In genomic region chr13:65656740-65657329, GRCh38 we compare ENCODE assay signal across 8 cellular contexts.
DNase-seq lines count a peak whose midpoint lies in the region; TF ChIP-seq lines count a peak whose summit lies in the region.

No MANE protein-coding gene starts in this region.

- H3K4ac ChIP-seq in mesenchymal stem cell (ENCODE audit: low read depth in 1 of 2, low read length in 2 of 2) = no peak overlapping the region

- H3K23ac ChIP-seq in mesenchymal stem cell (ENCODE audit: low read length in 2 of 2) = no peak overlapping the region

- no peak overlapping the region for H2BK5ac ChIP-seq in mesenchymal stem cell (ENCODE audit: low read depth, low read length, poor library complexity, severe bottlenecking)

- POLR2A ChIA-PET in CD8-positive, alpha-beta memory T cell (lab: Charles Lee) = no interaction called here

- H3K36me3 ChIP-seq in MM.1S (replicated peaks; ENCODE audit: insufficient read depth, low read length) = no peaks in the 10 kb centered on the region
- H3K36me3 ChIP-seq in mesenchymal stem cell (ENCODE audit: control insufficient read depth in 1 of 2, insufficient read depth in 2 of 2, low read depth in 1 of 2, low read length in 2 of 2) = no peaks in the 10 kb centered on the region
- no peaks in the 10 kb centered on the region for H3K36me3 ChIP-seq in CD8-positive, alpha-beta memory T cell (ENCODE audit: insufficient read depth, low read length)

- no peak overlapping the region for H2AK5ac ChIP-seq in mesenchymal stem cell (ENCODE audit: low read length, severe bottlenecking)

- no peaks in the 10 kb centered on the region for H3K79me1 ChIP-seq in mesenchymal stem cell (replicated peaks; ENCODE audit: low read length, poor library complexity, severe bottlenecking)

- H3K4me3 ChIP-seq in MM.1S (ENCODE audit: low read length) (no peak overlapping the region), mesenchymal stem cell (ENCODE audit: insufficient read depth in 1 of 2, low read depth in 1 of 2, low read length in 2 of 2) (no peak overlapping the region)
- H3K4me3 ChIP-seq in CD8-positive, alpha-beta memory T cell (ENCODE audit: low read length) = no peak overlapping the region

- H3K9me2 ChIP-seq in MM.1S (replicated peaks; ENCODE audit: insufficient read depth, low read length) = no peaks in the 10 kb centered on the region

- H2BK15ac ChIP-seq in mesenchymal stem cell (ENCODE audit: low read depth, poor library complexity, severe bottlenecking) = no peak overlapping the region

- no peak overlapping the region for H4K8ac ChIP-seq in mesenchymal stem cell (ENCODE audit: low read length)

- H3K9me3 ChIP-seq in MM.1S (replicated peaks; ENCODE audit: insufficient read depth, low read length) (no peaks in the 10 kb centered on the region), mesenchymal stem cell (ENCODE audit: control insufficient read depth, low read length) (no peaks in the 10 kb centered on the region)
- no peaks in the 10 kb centered on the region for H3K9me3 ChIP-seq in CD8-positive, alpha-beta memory T cell (ENCODE audit: low read length)

- WGBS in mesenchymal stem cell = no CpG with 5 or more reads among the region's 1 CpG

- CTCF ChIA-PET in CD8-positive, alpha-beta memory T cell (lab: Charles Lee) = no interaction called here

- DNase-seq in DMS153 treated with DMSO at 0.1 percent for 48 hours (lab: John Stamatoyannopoulos, UW; ENCODE audit: unreplicated experiment) = peak; percentile 16
- no peak for DNase-seq in MM.1S
- peak; percentile 25 for DNase-seq in mesenchymal stem cell
- DNase-seq in activated naive CD8-positive, alpha-beta T cell treated with anti-CD3 and anti-CD28 coated beads for 36 hours = no peak
- DNase-seq in NCI-H2196 (lab: John Stamatoyannopoulos, UW; ENCODE audit: unreplicated experiment) = no peak
- DNase-seq in anterior cingulate cortex (lab: John Stamatoyannopoulos, UW) = no peak
- no peak for DNase-seq in CD8-positive, alpha-beta memory T cell

- H3K4me1 ChIP-seq in MM.1S (ENCODE audit: low read length) = peaks cover 15% of the 10 kb centered on the region; the same call in 1 of the 2 replicates
- H3K4me1 ChIP-seq in mesenchymal stem cell (ENCODE audit: control insufficient read depth, insufficient read depth, low read depth, low read length) = no peaks in the 10 kb centered on the region
- no peaks in the 10 kb centered on the region for H3K4me1 ChIP-seq in CD8-positive, alpha-beta memory T cell (ENCODE audit: insufficient read depth, low read length)

- H3K27ac ChIP-seq in MM.1S (ENCODE audit: low read length) = no peak overlapping the region
- no peak overlapping the region for H3K27ac ChIP-seq in mesenchymal stem cell (ENCODE audit: low read length, poor library complexity, severe bottlenecking)
- no peak overlapping the region for H3K27ac ChIP-seq in CD8-positive, alpha-beta memory T cell (ENCODE audit: low read depth, low read length)

- no peak overlapping the region for H3K9ac ChIP-seq in MM.1S (ENCODE audit: low read length)
- H3K9ac ChIP-seq in mesenchymal stem cell (ENCODE audit: low read length) = no peak overlapping the region

- H4K91ac ChIP-seq in mesenchymal stem cell (ENCODE audit: low read length) = no peak overlapping the region

- no peak overlapping the region for H2BK12ac ChIP-seq in mesenchymal stem cell (ENCODE audit: low read length in 2 of 2)

- no peaks in the 10 kb centered on the region for H4K20me1 ChIP-seq in MM.1S (ENCODE audit: insufficient read depth, low read length)

- no peaks in the 10 kb centered on the region for H3K79me2 ChIP-seq in MM.1S (ENCODE audit: low read length)

- H3K36me3 Mint-ChIP-seq in brain = no peaks in the 10 kb centered on the region
- no peaks in the 10 kb centered on the region for H3K36me3 Mint-ChIP-seq in activated naive CD8-positive, alpha-beta T cell treated with anti-CD3 and anti-CD28 coated beads for 36 hours
- H3K36me3 Mint-ChIP-seq in CD8-positive, alpha-beta memory T cell = no peaks in the 10 kb centered on the region

- no peak overlapping the region for H3K14ac ChIP-seq in mesenchymal stem cell (ENCODE audit: low read length in 2 of 2)

- no peaks in the 10 kb centered on the region for H3K27me3 ChIP-seq in MM.1S (replicated peaks; ENCODE audit: insufficient read depth, low read length)
- H3K27me3 ChIP-seq in mesenchymal stem cell (ENCODE audit: control insufficient read depth in 1 of 2, insufficient read depth in 1 of 2, low read length in 2 of 2) = no peaks in the 10 kb centered on the region
- no peaks in the 10 kb centered on the region for H3K27me3 ChIP-seq in CD8-positive, alpha-beta memory T cell (ENCODE audit: insufficient read depth, low read length, poor library complexity, severe bottlenecking)

- peaks cover 3% of the 10 kb centered on the region for H3K27me3 Mint-ChIP-seq in brain
- no peaks in the 10 kb centered on the region for H3K27me3 Mint-ChIP-seq in activated naive CD8-positive, alpha-beta T cell treated with anti-CD3 and anti-CD28 coated beads for 36 hours
- H3K27me3 Mint-ChIP-seq in CD8-positive, alpha-beta memory T cell = no peaks in the 10 kb centered on the region

- H3K18ac ChIP-seq in mesenchymal stem cell (ENCODE audit: low read depth in 1 of 2, low read length in 2 of 2) = no peak overlapping the region

- no peak overlapping the region for H2AFZ ChIP-seq in MM.1S (ENCODE audit: low read length)
- no peak overlapping the region for H2AFZ ChIP-seq in mesenchymal stem cell (ENCODE audit: low read depth, low read length)

- no peaks in the 10 kb centered on the region for H3F3A ChIP-seq in MM.1S (ENCODE audit: insufficient read depth, low read length)

- no peak overlapping the region for H2BK120ac ChIP-seq in mesenchymal stem cell (ENCODE audit: low read depth, low read length)

- no peaks in the 10 kb centered on the region for H3K9me3 Mint-ChIP-seq in brain
- H3K9me3 Mint-ChIP-seq in activated naive CD8-positive, alpha-beta T cell treated with anti-CD3 and anti-CD28 coated beads for 36 hours = no peaks in the 10 kb centered on the region
- H3K9me3 Mint-ChIP-seq in CD8-positive, alpha-beta memory T cell = peaks cover 0 to 16% (median 7%) of the 10 kb centered on the region in 5 donors

- peaks cover 8% of the 10 kb centered on the region for H3K4me1 Mint-ChIP-seq in brain
- H3K4me1 Mint-ChIP-seq in activated naive CD8-positive, alpha-beta T cell treated with anti-CD3 and anti-CD28 coated beads for 36 hours = no peaks in the 10 kb centered on the region
- no peaks in the 10 kb centered on the region for H3K4me1 Mint-ChIP-seq in CD8-positive, alpha-beta memory T cell

- no peak overlapping the region for H3K4me3 Mint-ChIP-seq in brain
- H3K4me3 Mint-ChIP-seq in activated naive CD8-positive, alpha-beta T cell treated with anti-CD3 and anti-CD28 coated beads for 36 hours = no peak overlapping the region
- no peak overlapping the region for H3K4me3 Mint-ChIP-seq in CD8-positive, alpha-beta memory T cell

- peak overlapping the region in 1 of 5 experiments; percentile 14 for H3K27ac Mint-ChIP-seq in brain
- H3K27ac Mint-ChIP-seq in activated naive CD8-positive, alpha-beta T cell treated with anti-CD3 and anti-CD28 coated beads for 36 hours = no peak overlapping the region
- no peak overlapping the region for H3K27ac Mint-ChIP-seq in CD8-positive, alpha-beta memory T cell

- H3K4me2 ChIP-seq in MM.1S (ENCODE audit: low read depth, low read length) (no peak overlapping the region), mesenchymal stem cell (ENCODE audit: low read length, poor library complexity, severe bottlenecking) (no peak overlapping the region)

- TF ChIP-seq CTCF in MM.1S (IDR thresholded peaks at IDR 0.05; ENCODE audit: low read length) (peak; percentile 38), brain (conservative IDR thresholded peaks at IDR 0.05) (peak; percentile 69 to 79)

Comparison
In these comparisons a context has a peak if more than half of its experiments do, and no peak if none do; other contexts are left out.
1. DNase-seq: peak in DMS153 treated with DMSO at 0.1 percent for 48 hours (single experiment) and mesenchymal stem cell (single experiment); none in MM.1S (single experiment), activated naive CD8-positive, alpha-beta T cell treated with anti-CD3 and anti-CD28 coated beads for 36 hours (single experiment), NCI-H2196 (single experiment), anterior cingulate cortex (0 of 58) and CD8-positive, alpha-beta memory T cell (0 of 5).